ENCODE assay signal across 17 cellular contexts in genomic region chr4:79584352-79584751, GRCh38.
A peak's percentile ranks its signal among the peaks of the same experiment; 100 is the strongest.
DNase-seq lines count a peak whose midpoint lies in the region; ATAC-seq and TF ChIP-seq lines count a peak whose summit lies in the region.
"Had no signal": no experiment of that assay in that cellular context is flagged by ENCODE, and none has a peak within 500 bp of the region (broad histone marks: within the 10 kb centered on the region; RNA-seq: fewer than 3 reads in every experiment).

No MANE protein-coding gene starts in this region.

- H3K27me3 ChIP-seq in esophagus squamous epithelium (no peaks in the 10 kb centered on the region), psoas muscle (ENCODE audit: insufficient read depth in 3 of 3, low read length in 2 of 3) (no peaks in the 10 kb centered on the region), upper lobe of left lung (no peaks in the 10 kb centered on the region)
- H3K27me3 ChIP-seq: BLaER1 had no signal

- H3K27me3 Mint-ChIP-seq in chondrocyte (ENCODE audit: low read depth) = peaks cover 11% of the 10 kb centered on the region

- H3K4me1 ChIP-seq in esophagus squamous epithelium = peaks cover 0 to 7% (median 3%) of the 10 kb centered on the region in 3 donors
- H3K4me1 ChIP-seq in psoas muscle = peaks cover 7% of the 10 kb centered on the region
- no peaks in the 10 kb centered on the region for H3K4me1 ChIP-seq in upper lobe of left lung
- H3K4me1 ChIP-seq: BLaER1 had no signal

- H3K36me3 ChIP-seq in esophagus squamous epithelium (no peaks in the 10 kb centered on the region), psoas muscle (ENCODE audit: insufficient read depth in 1 of 2, low read depth in 1 of 2) (no peaks in the 10 kb centered on the region), upper lobe of left lung (no peaks in the 10 kb centered on the region)
- H3K36me3 ChIP-seq: BLaER1 had no signal

- WGBS in esophagus squamous epithelium, 2 donors = 56 to 63% methylated on average over 1 of the region's 1 CpG
- WGBS in psoas muscle, 3 donors = 20 to 34% (median 29%) methylated on average over 1 of the region's 1 CpG
- WGBS in upper lobe of left lung, 2 donors = 75 to 83% methylated on average over 1 of the region's 1 CpG

- no peak for TF ChIP-seq POLR2A in esophagus squamous epithelium (IDR thresholded peaks at IDR 0.05)
- no peak for TF ChIP-seq POLR2A in upper lobe of left lung (IDR thresholded peaks at IDR 0.05)

- no peaks in the 10 kb centered on the region for H3K36me3 Mint-ChIP-seq in chondrocyte (ENCODE audit: low read depth)
- H3K36me3 Mint-ChIP-seq: CD14-positive monocyte; CD4-positive, alpha-beta memory T cell had no signal

- ATAC-seq in Right ventricle myocardium superior (ENCODE audit: poor library complexity) = peak; percentile 82
- ATAC-seq in psoas muscle = peak in 3 of 4 donors; percentile 27 to 73 (median 54)
- no peak for ATAC-seq in upper lobe of left lung (ENCODE audit: low FRiP score in 2 of 2)
- ATAC-seq: GM23338 had no signal

- no peaks in the 10 kb centered on the region for H3K9me3 Mint-ChIP-seq in chondrocyte (ENCODE audit: low read depth)

- H3K4me3 ChIP-seq in esophagus squamous epithelium (no peak overlapping the region), psoas muscle (no peak overlapping the region), upper lobe of left lung (no peak overlapping the region)
- H3K4me3 ChIP-seq: BLaER1, GM23338 had no signal

- H3K9me3 ChIP-seq in esophagus squamous epithelium = no peaks in the 10 kb centered on the region
- no peaks in the 10 kb centered on the region for H3K9me3 ChIP-seq in psoas muscle
- H3K9me3 ChIP-seq in upper lobe of left lung = no peaks in the 10 kb centered on the region
- H3K9me3 ChIP-seq: BLaER1 had no signal

- intact Hi-C loops in Right ventricle myocardium superior (cut with DNase I) (no loop called here), cardiac septum (cut with DNase I) (loop anchor here (10.0 kb wide), 1 partner anchor 620 kb away; no protein-coding TSS in a partner anchor), esophagus squamous epithelium (cut with DNase I) (no loop called here), psoas muscle (cut with DNase I) (no loop called here)

- no peaks in the 10 kb centered on the region for H3K4me1 Mint-ChIP-seq in chondrocyte (ENCODE audit: low read depth)
- H3K4me1 Mint-ChIP-seq: CD14-positive monocyte; CD4-positive, alpha-beta memory T cell had no signal

- no peak for DNase-seq in Right ventricle myocardium superior
- DNase-seq in cardiac septum (ENCODE audit: low spot score) = no peak
- no peak for DNase-seq in esophagus squamous epithelium (lab: John Stamatoyannopoulos, UW)
- no peak for DNase-seq in psoas muscle
- DNase-seq in NCI-H2171 (lab: John Stamatoyannopoulos, UW) = no peak
- DNase-seq in upper lobe of left lung = no peak
- no peak for DNase-seq in chondrocyte (ENCODE audit: low spot score)
- DNase-seq: 8988T; CD4-positive, alpha-beta memory T cell; DMS153; DMS79; GDM1; HCEC 1CT had no signal

- no peak overlapping the region for H3K4me3 Mint-ChIP-seq in chondrocyte (ENCODE audit: unreplicated experiment)
- H3K4me3 Mint-ChIP-seq: CD14-positive monocyte; CD4-positive, alpha-beta memory T cell; GM23338 had no signal

- H3K27ac ChIP-seq in esophagus squamous epithelium = peak overlapping the region in 3 of 4 donors; percentile 23 to 38 (median 32)
- H3K27ac ChIP-seq in psoas muscle = no peak overlapping the region
- H3K27ac ChIP-seq in upper lobe of left lung = no peak overlapping the region
- H3K27ac ChIP-seq: BLaER1, HL-60 had no signal

- TF ChIP-seq CTCF in esophagus squamous epithelium (IDR thresholded peaks at IDR 0.05) (no peak), psoas muscle (IDR thresholded peaks at IDR 0.05) (no peak), upper lobe of left lung (IDR thresholded peaks at IDR 0.05) (no peak), chondrocyte (IDR thresholded peaks at IDR 0.05) (no peak)

- H3K27ac Mint-ChIP-seq in chondrocyte (ENCODE audit: unreplicated experiment) = no peak overlapping the region
- H3K27ac Mint-ChIP-seq: CD14-positive monocyte; CD4-positive, alpha-beta memory T cell; GM23338 had no signal

- no peak for TF ChIP-seq EP300 in upper lobe of left lung (IDR thresholded peaks at IDR 0.05)

Comparison
In these comparisons a context has a peak if more than half of its experiments do, and no peak if none do; other contexts are left out.
1. ATAC-seq: peak in Right ventricle myocardium superior (single experiment) and psoas muscle (3 of 4); none in upper lobe of left lung (0 of 2).
2. H3K27ac ChIP-seq: peak in esophagus squamous epithelium (3 of 4); none in psoas muscle (single experiment) and upper lobe of left lung (0 of 4).